2 cellular contexts compared by ENCODE assay signal in the genomic region with DNA sequence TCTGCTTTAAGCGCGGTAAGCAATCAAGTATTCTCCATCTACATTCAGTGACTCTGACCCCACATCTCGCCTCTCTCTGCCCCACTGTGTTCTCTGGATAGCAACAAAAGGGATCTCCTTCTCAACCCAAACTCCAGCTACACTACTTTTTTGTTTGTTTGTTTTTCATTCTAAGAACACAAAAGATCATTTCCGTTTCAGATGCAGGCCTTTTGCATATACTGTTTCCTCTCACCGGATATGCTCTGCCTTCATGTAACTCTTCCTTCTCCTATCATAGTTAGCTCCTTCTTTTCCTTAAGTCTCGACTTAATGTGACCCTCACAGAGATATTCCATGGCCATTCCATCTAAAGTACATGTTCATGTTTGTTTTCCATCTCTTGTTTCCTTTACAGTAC.
TF ChIP-seq lines count a peak whose summit lies in the region.

No MANE protein-coding gene starts in this region.

TF ChIP-seq in IMR-90, 13 proteins besides CTCF, POLR2A, EP300 and RAD21:
- no peak for TF ChIP-seq RCOR1 (IDR thresholded peaks at IDR 0.05; ENCODE audit: insufficient replicate concordance, low read length)
- TF ChIP-seq FOS (IDR thresholded peaks at IDR 0.05; ENCODE audit: low read depth, low read length): no peak
- TF ChIP-seq, protein P1, sequence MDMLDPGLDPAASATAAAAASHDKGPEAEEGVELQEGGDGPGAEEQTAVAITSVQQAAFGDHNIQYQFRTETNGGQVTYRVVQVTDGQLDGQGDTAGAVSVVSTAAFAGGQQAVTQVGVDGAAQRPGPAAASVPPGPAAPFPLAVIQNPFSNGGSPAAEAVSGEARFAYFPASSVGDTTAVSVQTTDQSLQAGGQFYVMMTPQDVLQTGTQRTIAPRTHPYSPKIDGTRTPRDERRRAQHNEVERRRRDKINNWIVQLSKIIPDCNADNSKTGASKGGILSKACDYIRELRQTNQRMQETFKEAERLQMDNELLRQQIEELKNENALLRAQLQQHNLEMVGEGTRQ (IDR thresholded peaks at IDR 0.05; ENCODE audit: low read depth, low read length): no peak
- no peak for TF ChIP-seq SMC3 (IDR thresholded peaks at IDR 0.05; ENCODE audit: low read depth, low read length)
- no peak for TF ChIP-seq BHLHE40 (IDR thresholded peaks at IDR 0.05; ENCODE audit: low read depth, low read length)
- TF ChIP-seq CHD1 (IDR thresholded peaks at IDR 0.05; ENCODE audit: low read depth, low read length): no peak
- no peak for TF ChIP-seq MAZ (IDR thresholded peaks at IDR 0.05; ENCODE audit: borderline replicate concordance, low read depth, low read length)

TF ChIP-seq in endothelial cell of umbilical vein, 7 proteins besides CTCF, POLR2A, EP300 and RAD21:
- TF ChIP-seq JUN (IDR thresholded peaks at IDR 0.05; ENCODE audit: borderline replicate concordance, insufficient read depth, insufficient read length, low read depth) (no peak), GATA2 (IDR thresholded peaks at IDR 0.05; ENCODE audit: insufficient read depth, insufficient read length, low read depth, low read length) (no peak), FOS (IDR thresholded peaks at IDR 0.05; ENCODE audit: borderline replicate concordance, insufficient read depth, low read length) (no peak), POLR2AphosphoS5 (IDR thresholded peaks at IDR 0.05; ENCODE audit: insufficient read depth, low read depth, low read length) (no peak), EZH2 (IDR thresholded peaks at IDR 0.05; ENCODE audit: borderline replicate concordance, low read depth, low read length, severe bottlenecking) (no peak), MYC (IDR thresholded peaks at IDR 0.05; ENCODE audit: low read depth, low read length) (no peak)
- TF ChIP-seq, protein P2, sequence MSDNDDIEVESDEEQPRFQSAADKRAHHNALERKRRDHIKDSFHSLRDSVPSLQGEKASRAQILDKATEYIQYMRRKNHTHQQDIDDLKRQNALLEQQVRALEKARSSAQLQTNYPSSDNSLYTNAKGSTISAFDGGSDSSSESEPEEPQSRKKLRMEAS (IDR thresholded peaks at IDR 0.05; ENCODE audit: insufficient read depth, insufficient read length): no peak
